In the genomic region with DNA sequence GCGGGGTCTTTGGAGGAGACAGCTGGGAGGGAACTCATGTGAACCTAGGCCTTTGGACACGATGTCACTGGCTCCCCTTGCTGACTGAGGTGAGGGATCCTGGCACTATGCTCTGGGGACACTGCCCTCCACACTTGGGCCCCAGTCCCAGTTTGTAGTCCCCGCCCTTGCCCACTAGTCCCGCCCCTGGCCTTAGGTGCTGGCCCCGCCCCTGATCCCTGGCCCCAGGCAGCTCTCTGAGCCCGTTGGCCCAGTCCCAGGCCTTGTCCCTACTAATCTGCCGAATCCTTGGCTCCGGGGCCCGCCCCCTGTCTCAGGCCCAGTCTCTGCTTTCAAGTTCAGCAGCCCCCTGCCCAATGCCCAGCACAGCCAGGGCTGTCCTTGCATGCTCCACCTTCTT, we compare ENCODE assay signal across 19 cellular contexts.
DNase-seq lines count a peak whose midpoint lies in the region; ATAC-seq lines count a peak whose summit lies in the region.
"Had no signal": no experiment of that assay in that cellular context is flagged by ENCODE, and none has a peak within 500 bp of the region (broad histone marks: within the 10 kb centered on the region; RNA-seq: fewer than 3 reads in every experiment).

No MANE protein-coding gene starts in this region.

- H3K4me2 ChIP-seq in neuronal stem cell (ENCODE audit: insufficient read depth, low read length, poor library complexity, severe bottlenecking), result no peak overlapping the region

- no peak overlapping the region for H2BK12ac ChIP-seq in neuronal stem cell (ENCODE audit: low read length)

- H2BK120ac ChIP-seq in neuronal stem cell (ENCODE audit: low read depth, low read length), result no peak overlapping the region

- no peak overlapping the region for H2BK5ac ChIP-seq in neuronal stem cell (ENCODE audit: low read length)

- intact Hi-C loops in left colon (cut with DNase I, micrococcal nuclease), result no loop called here

- peak overlapping the region; percentile 18 for H3K23ac ChIP-seq in neuronal stem cell (ENCODE audit: low read depth, low read length, poor library complexity)

- H4K8ac ChIP-seq in neuronal stem cell (ENCODE audit: low read depth, low read length), result no peak overlapping the region

- H2BK15ac ChIP-seq in neuronal stem cell (ENCODE audit: low read length), result peak overlapping the region; percentile 62

- H3K14ac ChIP-seq in neuronal stem cell (ENCODE audit: low read length), result no peak overlapping the region

- H3K27ac ChIP-seq in neuronal stem cell (replicated peaks; ENCODE audit: low read length), result no peak overlapping the region
- H3K27ac ChIP-seq: parathyroid adenoma, WERI-Rb-1 had no signal

- DNase-seq in H7 (peak; percentile 94), SW480 (ENCODE audit: low spot score) (peak; percentile 24), left colon (peak; percentile 90 to 91), neuronal stem cell (ENCODE audit: low spot score) (no peak), hepatic stellate cell (ENCODE audit: low spot score) (no peak)
- DNase-seq in stimulated activated CD4-positive, alpha-beta T cell treated with anti-CD3 and anti-CD28 coated beads, Interleukin-15, amount 100 ng/mL, for 24 hours, result no peak
- DNase-seq in activated CD4-positive, CD25-positive, alpha-beta regulatory T cell treated with anti-CD3 and anti-CD28 coated beads, Interleukin-2, amount 50 U/mL, for 72 hours, result no peak
- DNase-seq: activated CD4-positive, alpha-beta T cell treated with anti-CD3 and anti-CD28 coated beads, Interleukin-2, amount 50 U/mL, for 48 hours; activated gamma-delta T cell treated with Interleukin-2 at 50 U/mL for 16 hours; DMS 273 treated with DMSO at 0.1 percent for 48 hours; islet precursor cell; KG1; mesendoderm; NCI-H1436 treated with DMSO at 0.1 percent for 48 hours; NCI-H510A treated with DMSO at 0.1 percent for 48 hours; right cardiac atrium; WERI-Rb-1 had no signal

- peak overlapping the region; percentile 37 for H2AK5ac ChIP-seq in neuronal stem cell (ENCODE audit: low read depth, low read length)

- no peak overlapping the region for H3K18ac ChIP-seq in neuronal stem cell (ENCODE audit: low read length)

- no peaks in the 10 kb centered on the region for H3K36me3 ChIP-seq in H7 (replicated peaks; ENCODE audit: control insufficient read depth, insufficient read depth, low read length)
- H3K36me3 ChIP-seq in neuronal stem cell (replicated peaks in 1 of 2; ENCODE audit: control insufficient read depth in 2 of 2, insufficient read depth in 2 of 2, low read length in 2 of 2), result no peaks in the 10 kb centered on the region
- H3K36me3 ChIP-seq: WERI-Rb-1 had no signal

- H3K9me3 ChIP-seq in neuronal stem cell (replicated peaks in 1 of 2; ENCODE audit: control insufficient read depth in 2 of 2, insufficient read depth in 1 of 2, low read depth in 1 of 2, low read length in 2 of 2), result no peaks in the 10 kb centered on the region

- H3K4me3 ChIP-seq in H7 (ENCODE audit: insufficient read depth, low read depth, low read length) (no peak overlapping the region), neuronal stem cell (ENCODE audit: low read length in 2 of 2) (no peak overlapping the region)

- no CpG with 5 or more reads among the region's 9 CpGs for WGBS in neuronal stem cell (ENCODE audit: extremely low coverage in 2 of 2, insufficient read length in 2 of 2, insufficient replicate concordance in 1 of 2), 2 donors

- no peak overlapping the region for H4K91ac ChIP-seq in neuronal stem cell (ENCODE audit: low read depth, low read length, poor library complexity)

- H2AFZ ChIP-seq in neuronal stem cell (ENCODE audit: low read length), result no peak overlapping the region
- H2AFZ ChIP-seq: parathyroid adenoma had no signal

- ATAC-seq in left colon, result peak; percentile 76
- no peak for ATAC-seq in GM18873 (IDR thresholded peaks at IDR 0.05; ENCODE audit: low FRiP score, unreplicated experiment)

- no peak overlapping the region for H3K9ac ChIP-seq in neuronal stem cell (ENCODE audit: low read depth, low read length, poor library complexity)
- H3K9ac ChIP-seq: parathyroid adenoma had no signal

- peaks cover 6 to 22% of the 10 kb centered on the region in 2 donors for H3K4me1 ChIP-seq in neuronal stem cell (ENCODE audit: control insufficient read depth in 2 of 2, insufficient read depth in 1 of 2, low read depth in 1 of 2, low read length in 2 of 2)

- H3K79me1 ChIP-seq in neuronal stem cell (ENCODE audit: low read depth, low read length), result no peaks in the 10 kb centered on the region

- no peak overlapping the region for H3K4ac ChIP-seq in neuronal stem cell (ENCODE audit: low read length)

- H3K27me3 ChIP-seq in H7 (ENCODE audit: control insufficient read depth, insufficient read depth, low read length) (no peaks in the 10 kb centered on the region), neuronal stem cell (ENCODE audit: control insufficient read depth in 3 of 3, insufficient read depth in 3 of 3, low read depth in 1 of 3, low read length in 3 of 3) (peaks cover 0 to 13% (median 4%) of the 10 kb centered on the region in 3 experiments)

Comparison
In these comparisons a context has a peak if more than half of its experiments do, and no peak if none do; other contexts are left out.
1. DNase-seq: peak in H7 (single experiment), SW480 (single experiment) and left colon (2 of 2); none in neuronal stem cell (single experiment), hepatic stellate cell (single experiment), stimulated activated CD4-positive, alpha-beta T cell treated with anti-CD3 and anti-CD28 coated beads, Interleukin-15, amount 100 ng/mL, for 24 hours (single experiment) and activated CD4-positive, CD25-positive, alpha-beta regulatory T cell treated with anti-CD3 and anti-CD28 coated beads, Interleukin-2, amount 50 U/mL, for 72 hours (single experiment).